27 cellular contexts compared by ENCODE assay signal in genomic region chr1:224897928-224898327, GRCh38.
"Had no signal": no experiment of that assay in that cellular context is flagged by ENCODE, and none has a peak within 500 bp of the region (broad histone marks: within the 10 kb centered on the region; RNA-seq: fewer than 3 reads in every experiment).

No MANE protein-coding gene starts in this region.

- H3K27ac ChIP-seq: stomach, suprapubic skin, testis, thoracic aorta, thyroid gland, tibial artery, tibial nerve, transverse colon, upper lobe of left lung, upper lobe of right lung, uterus, vagina had no signal

- H3K4me1 ChIP-seq: stomach, suprapubic skin, testis, thyroid gland, tibial artery, tibial nerve, transverse colon, upper lobe of left lung, upper lobe of right lung, uterus, vagina had no signal

- H3K27me3 ChIP-seq: stomach, testis, thyroid gland, tibial artery, tibial nerve, transverse colon, upper lobe of left lung, upper lobe of right lung, uterus, vagina had no signal

- DNase-seq: stimulated activated CD4-positive, alpha-beta T cell treated with anti-CD3 and anti-CD28 coated beads, Interleukin-2, amount 100 ng/mL, for 48 hours; stimulated activated CD4-positive, alpha-beta T cell treated with anti-CD3 and anti-CD28 coated beads, Interleukin-4, amount 100 ng/mL, for 1 hour; stimulated activated CD4-positive, alpha-beta T cell treated with anti-CD3 and anti-CD28 coated beads, Interleukin-4, amount 100 ng/mL, for 24 hours; stimulated activated CD4-positive, alpha-beta T cell treated with anti-CD3 and anti-CD28 coated beads, Interleukin-4, amount 100 ng/mL, for 4 hours; stimulated activated CD8-positive, alpha-beta memory T cell treated with anti-CD3 and anti-CD28 coated beads, Interleukin-4, amount 100 ng/mL, for 48 hours; stimulated activated naive B cell treated with anti-CD40 and anti-IgM and Interleukin-4, amounts not matched to agents 10 μg/mL and 1 μg/mL and 100 μg/mL, for 72 hours; stimulated activated naive CD4-positive, alpha-beta T cell; stimulated activated naive CD4-positive, alpha-beta T cell treated with Interleukin-2 at 50 U/mL for 16 hours; stimulated activated naive CD8-positive, alpha-beta T cell treated with anti-CD3 and anti-CD28 coated beads, Interleukin-15, amount 100 ng/mL, for 72 hours; stimulated activated naive CD8-positive, alpha-beta T cell treated with anti-CD3 and anti-CD28 coated beads, Interleukin-15, Interleukin-2, amounts not matched to agents 100 U/mL and 50 U/mL, for 24 hours; stomach; substantia nigra; testis; thyroid gland; tibial artery; transverse colon; trophoblast cell; upper lobe of left lung; upper lobe of right lung; uterus had no signal

- H3K36me3 ChIP-seq: stomach, suprapubic skin, thoracic aorta, thyroid gland, tibial artery, tibial nerve, transverse colon, upper lobe of left lung, upper lobe of right lung, uterus, vagina had no signal

- ATAC-seq: stimulated activated effector memory CD8-positive, alpha-beta T cell treated with anti-CD3 and anti-CD28 coated beads, Interleukin-12 subunit alpha, Interleukin-12 subunit beta, amount 100 ng/mL, for 72 hours; stimulated activated memory B cell treated with anti-CD40 and anti-IgM and Interleukin-4, amounts not matched to agents 10 μg/mL and 1 μg/mL and 100 μg/mL, for 72 hours; stimulated activated naive B cell treated with anti-CD40 and anti-IgM and Interleukin-4, amounts not matched to agents 10 μg/mL and 1 μg/mL and 100 μg/mL, for 72 hours; stimulated activated naive CD8-positive, alpha-beta T cell treated with anti-CD3 and anti-CD28 coated beads, Interleukin-15, amount 100 ng/mL, for 72 hours; stimulated activated naive CD8-positive, alpha-beta T cell treated with anti-CD3 and anti-CD28 coated beads, Interleukin-15, Interleukin-2, amounts not matched to agents 100 U/mL and 50 U/mL, for 24 hours; upper lobe of right lung had no signal

- H3K4me3 ChIP-seq: stomach, suprapubic skin, testis, thoracic aorta, thyroid gland, tibial artery, tibial nerve, transverse colon, upper lobe of left lung, upper lobe of right lung, uterus, vagina had no signal

- H3K9me3 ChIP-seq: suprapubic skin, testis, thoracic aorta, thyroid gland, tibial nerve, upper lobe of right lung, uterus, vagina had no signal

- FAIRE-seq: urothelium cell line had no signal
